In genomic region chr13:36787181-36787580, GRCh38 we compare ENCODE assay signal across 20 cellular contexts.
"Had no signal": no experiment of that assay in that cellular context is flagged by ENCODE, and none has a peak within 500 bp of the region (broad histone marks: within the 10 kb centered on the region; RNA-seq: fewer than 3 reads in every experiment).

No MANE protein-coding gene starts in this region.

- H3K36me3 ChIP-seq: brain microvascular endothelial cell, heart left ventricle, lower lobe of right lung, tibial artery, uterus had no signal

- H3K4me1 ChIP-seq: heart left ventricle, lower lobe of right lung, tibial artery, uterus had no signal

- H3K9me3 ChIP-seq: heart left ventricle, lower lobe of right lung, tibial artery, uterus had no signal

- ATAC-seq: activated CD8-positive, alpha-beta T cell treated with anti-CD3 and anti-CD28 coated beads, Interleukin-2, amount 10 ng/mL, durations not matched to agents 7 days and 5 days; activated T-cell treated with anti-CD3 and anti-CD28 coated beads, Interleukin-2, amount 50 U/mL, for 72 hours; heart left ventricle; left cardiac atrium; lower lobe of right lung had no signal

- H3K27ac ChIP-seq: brain microvascular endothelial cell, heart left ventricle, lower lobe of right lung, tibial artery, uterus had no signal

- FAIRE-seq: frontal cortex had no signal

- H3K27me3 ChIP-seq: brain microvascular endothelial cell, tibial artery, uterus had no signal

- H3K27ac Mint-ChIP-seq: activated B cell treated with CpG ODN at 0.5 μM for 24 hours; activated CD8-positive, alpha-beta T cell treated with anti-CD3 and anti-CD28 coated beads, Interleukin-2, amount 10 ng/mL, durations not matched to agents 7 days and 5 days; activated T-cell treated with anti-CD3 and anti-CD28 coated beads, Interleukin-2, amount 50 U/mL, for 72 hours had no signal

- H3K36me3 Mint-ChIP-seq: naive B cell had no signal

- H3K4me3 Mint-ChIP-seq: activated B cell treated with CpG ODN at 0.5 μM for 24 hours; activated CD8-positive, alpha-beta T cell treated with anti-CD3 and anti-CD28 coated beads, Interleukin-2, amount 10 ng/mL, durations not matched to agents 7 days and 5 days; activated T-cell treated with anti-CD3 and anti-CD28 coated beads, Interleukin-2, amount 50 U/mL, for 72 hours; naive B cell had no signal

- DNase-seq: activated B cell treated with CpG ODN at 0.5 μM for 24 hours; activated CD4-positive, alpha-beta T cell treated with anti-CD3 and anti-CD28 coated beads for 48 hours; activated CD8-positive, alpha-beta memory T cell treated with anti-CD3 and anti-CD28 coated beads, Interleukin-2, amount 50 U/mL, for 4 hours; activated CD8-positive, alpha-beta T cell treated with anti-CD3 and anti-CD28 coated beads, Interleukin-2, amount 10 ng/mL, durations not matched to agents 7 days and 5 days; activated T-cell treated with anti-CD3 and anti-CD28 coated beads, Interleukin-2, amount 50 U/mL, for 72 hours; anterior cingulate cortex; brain microvascular endothelial cell; cerebellar nuclear complex; effector CD8-positive, alpha-beta T cell; heart left ventricle; left cardiac atrium; lower lobe of right lung; naive B cell; stimulated activated CD4-positive, alpha-beta T cell treated with anti-CD3 and anti-CD28 coated beads, Interleukin-15, amount 100 ng/mL, for 24 hours; stimulated activated CD4-positive, alpha-beta T cell treated with anti-CD3 and anti-CD28 coated beads, Interleukin-4, amount 100 ng/mL, for 24 hours; stimulated activated naive CD4-positive, alpha-beta T cell; T-helper 2 cell; tibial artery; uterus had no signal

- H3K4me3 ChIP-seq: heart left ventricle, lower lobe of right lung, tibial artery, uterus had no signal

- H3K4me1 Mint-ChIP-seq: activated B cell treated with CpG ODN at 0.5 μM for 24 hours had no signal

- H3K9me3 Mint-ChIP-seq: activated B cell treated with CpG ODN at 0.5 μM for 24 hours; activated T-cell treated with anti-CD3 and anti-CD28 coated beads, Interleukin-2, amount 50 U/mL, for 72 hours had no signal
